Comparison of ENCODE assay signal across 1 cellular context in the genomic region with DNA sequence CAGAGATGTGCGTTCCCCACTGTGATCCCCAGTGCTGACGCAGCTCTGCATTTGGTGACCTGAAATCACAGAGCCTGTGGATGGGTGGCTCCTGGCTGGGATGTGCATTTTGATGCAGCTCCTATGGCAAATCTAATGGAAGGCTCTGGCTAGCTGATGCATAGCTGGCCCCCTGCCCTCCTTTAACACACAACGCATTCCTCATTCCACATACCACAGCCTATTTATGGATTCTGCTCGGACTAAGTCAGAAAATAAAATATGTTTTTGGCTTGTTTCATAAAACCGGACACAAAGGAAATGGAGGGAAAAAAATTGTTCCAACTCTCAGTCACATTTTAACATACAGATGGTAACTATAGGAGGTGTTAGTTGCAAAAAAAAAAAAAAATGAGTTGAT.
TF ChIP-seq lines count a peak whose summit lies in the region.

No MANE protein-coding gene starts in this region.

TF ChIP-seq in H1, 55 proteins besides CTCF, POLR2A, EP300 and RAD21:
- TF ChIP-seq ASH2L (IDR thresholded peaks at IDR 0.05; ENCODE audit: low read length) (no peak), TBP (IDR thresholded peaks at IDR 0.05; ENCODE audit: low read depth, low read length) (no peak), HDAC2 (IDR thresholded peaks at IDR 0.05; ENCODE audit: borderline replicate concordance in 1 of 2, low read depth in 2 of 2, low read length in 2 of 2) (no peak), ZNF274 (IDR thresholded peaks at IDR 0.05; ENCODE audit: borderline replicate concordance, extremely low read depth, low read length) (no peak), SAP30 (IDR thresholded peaks at IDR 0.05; ENCODE audit: insufficient read depth, insufficient replicate concordance, low read length) (no peak), KDM5A (IDR thresholded peaks at IDR 0.05; ENCODE audit: low read length) (no peak), POLR2AphosphoS5 (IDR thresholded peaks at IDR 0.05; ENCODE audit: low read depth, low read length) (no peak), TEAD4 (IDR thresholded peaks at IDR 0.05; ENCODE audit: low read depth, low read length) (no peak), CREB1 (IDR thresholded peaks at IDR 0.05) (no peak), BCL11A (IDR thresholded peaks at IDR 0.05; ENCODE audit: low read depth in 2 of 2, low read length in 2 of 2) (no peak), SIRT6 (IDR thresholded peaks at IDR 0.05; ENCODE audit: low read length) (no peak), RXRA (IDR thresholded peaks at IDR 0.05; ENCODE audit: insufficient read depth, low read depth, low read length) (no peak), RNF2 (IDR thresholded peaks at IDR 0.05; ENCODE audit: borderline replicate concordance, low read depth, low read length, missing control alignments, poor library complexity, severe bottlenecking) (no peak), GTF2F1 (IDR thresholded peaks at IDR 0.05; ENCODE audit: borderline replicate concordance, low read depth, low read length) (no peak), TAF1 (IDR thresholded peaks at IDR 0.05; ENCODE audit: low read depth, low read length) (no peak), GABPA (IDR thresholded peaks at IDR 0.05; ENCODE audit: borderline replicate concordance, insufficient read depth, low read length) (no peak)
- TF ChIP-seq, protein P1, sequence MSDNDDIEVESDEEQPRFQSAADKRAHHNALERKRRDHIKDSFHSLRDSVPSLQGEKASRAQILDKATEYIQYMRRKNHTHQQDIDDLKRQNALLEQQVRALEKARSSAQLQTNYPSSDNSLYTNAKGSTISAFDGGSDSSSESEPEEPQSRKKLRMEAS (IDR thresholded peaks at IDR 0.05), result no peak
- TF ChIP-seq, protein P2, sequence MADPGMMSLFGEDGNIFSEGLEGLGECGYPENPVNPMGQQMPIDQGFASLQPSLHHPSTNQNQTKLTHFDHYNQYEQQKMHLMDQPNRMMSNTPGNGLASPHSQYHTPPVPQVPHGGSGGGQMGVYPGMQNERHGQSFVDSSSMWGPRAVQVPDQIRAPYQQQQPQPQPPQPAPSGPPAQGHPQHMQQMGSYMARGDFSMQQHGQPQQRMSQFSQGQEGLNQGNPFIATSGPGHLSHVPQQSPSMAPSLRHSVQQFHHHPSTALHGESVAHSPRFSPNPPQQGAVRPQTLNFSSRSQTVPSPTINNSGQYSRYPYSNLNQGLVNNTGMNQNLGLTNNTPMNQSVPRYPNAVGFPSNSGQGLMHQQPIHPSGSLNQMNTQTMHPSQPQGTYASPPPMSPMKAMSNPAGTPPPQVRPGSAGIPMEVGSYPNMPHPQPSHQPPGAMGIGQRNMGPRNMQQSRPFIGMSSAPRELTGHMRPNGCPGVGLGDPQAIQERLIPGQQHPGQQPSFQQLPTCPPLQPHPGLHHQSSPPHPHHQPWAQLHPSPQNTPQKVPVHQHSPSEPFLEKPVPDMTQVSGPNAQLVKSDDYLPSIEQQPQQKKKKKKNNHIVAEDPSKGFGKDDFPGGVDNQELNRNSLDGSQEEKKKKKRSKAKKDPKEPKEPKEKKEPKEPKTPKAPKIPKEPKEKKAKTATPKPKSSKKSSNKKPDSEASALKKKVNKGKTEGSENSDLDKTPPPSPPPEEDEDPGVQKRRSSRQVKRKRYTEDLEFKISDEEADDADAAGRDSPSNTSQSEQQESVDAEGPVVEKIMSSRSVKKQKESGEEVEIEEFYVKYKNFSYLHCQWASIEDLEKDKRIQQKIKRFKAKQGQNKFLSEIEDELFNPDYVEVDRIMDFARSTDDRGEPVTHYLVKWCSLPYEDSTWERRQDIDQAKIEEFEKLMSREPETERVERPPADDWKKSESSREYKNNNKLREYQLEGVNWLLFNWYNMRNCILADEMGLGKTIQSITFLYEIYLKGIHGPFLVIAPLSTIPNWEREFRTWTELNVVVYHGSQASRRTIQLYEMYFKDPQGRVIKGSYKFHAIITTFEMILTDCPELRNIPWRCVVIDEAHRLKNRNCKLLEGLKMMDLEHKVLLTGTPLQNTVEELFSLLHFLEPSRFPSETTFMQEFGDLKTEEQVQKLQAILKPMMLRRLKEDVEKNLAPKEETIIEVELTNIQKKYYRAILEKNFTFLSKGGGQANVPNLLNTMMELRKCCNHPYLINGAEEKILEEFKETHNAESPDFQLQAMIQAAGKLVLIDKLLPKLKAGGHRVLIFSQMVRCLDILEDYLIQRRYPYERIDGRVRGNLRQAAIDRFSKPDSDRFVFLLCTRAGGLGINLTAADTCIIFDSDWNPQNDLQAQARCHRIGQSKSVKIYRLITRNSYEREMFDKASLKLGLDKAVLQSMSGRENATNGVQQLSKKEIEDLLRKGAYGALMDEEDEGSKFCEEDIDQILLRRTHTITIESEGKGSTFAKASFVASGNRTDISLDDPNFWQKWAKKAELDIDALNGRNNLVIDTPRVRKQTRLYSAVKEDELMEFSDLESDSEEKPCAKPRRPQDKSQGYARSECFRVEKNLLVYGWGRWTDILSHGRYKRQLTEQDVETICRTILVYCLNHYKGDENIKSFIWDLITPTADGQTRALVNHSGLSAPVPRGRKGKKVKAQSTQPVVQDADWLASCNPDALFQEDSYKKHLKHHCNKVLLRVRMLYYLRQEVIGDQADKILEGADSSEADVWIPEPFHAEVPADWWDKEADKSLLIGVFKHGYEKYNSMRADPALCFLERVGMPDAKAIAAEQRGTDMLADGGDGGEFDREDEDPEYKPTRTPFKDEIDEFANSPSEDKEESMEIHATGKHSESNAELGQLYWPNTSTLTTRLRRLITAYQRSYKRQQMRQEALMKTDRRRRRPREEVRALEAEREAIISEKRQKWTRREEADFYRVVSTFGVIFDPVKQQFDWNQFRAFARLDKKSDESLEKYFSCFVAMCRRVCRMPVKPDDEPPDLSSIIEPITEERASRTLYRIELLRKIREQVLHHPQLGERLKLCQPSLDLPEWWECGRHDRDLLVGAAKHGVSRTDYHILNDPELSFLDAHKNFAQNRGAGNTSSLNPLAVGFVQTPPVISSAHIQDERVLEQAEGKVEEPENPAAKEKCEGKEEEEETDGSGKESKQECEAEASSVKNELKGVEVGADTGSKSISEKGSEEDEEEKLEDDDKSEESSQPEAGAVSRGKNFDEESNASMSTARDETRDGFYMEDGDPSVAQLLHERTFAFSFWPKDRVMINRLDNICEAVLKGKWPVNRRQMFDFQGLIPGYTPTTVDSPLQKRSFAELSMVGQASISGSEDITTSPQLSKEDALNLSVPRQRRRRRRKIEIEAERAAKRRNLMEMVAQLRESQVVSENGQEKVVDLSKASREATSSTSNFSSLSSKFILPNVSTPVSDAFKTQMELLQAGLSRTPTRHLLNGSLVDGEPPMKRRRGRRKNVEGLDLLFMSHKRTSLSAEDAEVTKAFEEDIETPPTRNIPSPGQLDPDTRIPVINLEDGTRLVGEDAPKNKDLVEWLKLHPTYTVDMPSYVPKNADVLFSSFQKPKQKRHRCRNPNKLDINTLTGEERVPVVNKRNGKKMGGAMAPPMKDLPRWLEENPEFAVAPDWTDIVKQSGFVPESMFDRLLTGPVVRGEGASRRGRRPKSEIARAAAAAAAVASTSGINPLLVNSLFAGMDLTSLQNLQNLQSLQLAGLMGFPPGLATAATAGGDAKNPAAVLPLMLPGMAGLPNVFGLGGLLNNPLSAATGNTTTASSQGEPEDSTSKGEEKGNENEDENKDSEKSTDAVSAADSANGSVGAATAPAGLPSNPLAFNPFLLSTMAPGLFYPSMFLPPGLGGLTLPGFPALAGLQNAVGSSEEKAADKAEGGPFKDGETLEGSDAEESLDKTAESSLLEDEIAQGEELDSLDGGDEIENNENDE (IDR thresholded peaks at IDR 0.05; ENCODE audit: insufficient replicate concordance, low read length), result no peak
TF ChIP-seq in H1: peak in this region for 0.
